In genomic region chr11:65078786-65079342, GRCh38 we compare ENCODE assay signal across 8 cellular contexts. TPM values are rescaled to one million over a fixed set of nuclear protein-coding genes. Genes with fewer than 3 reads are reported as not detected.
A peak's percentile ranks its signal among the peaks of the same experiment; 100 is the strongest.
DNase-seq lines count a peak whose midpoint lies in the region; ATAC-seq and TF ChIP-seq lines count a peak whose summit lies in the region.
"Had no signal": no experiment of that assay in that cellular context is flagged by ENCODE, and none has a peak within 500 bp of the region (broad histone marks: within the 10 kb centered on the region; RNA-seq: fewer than 3 reads in every experiment).

No MANE protein-coding gene starts in this region.

- ATAC-seq in stimulated activated effector memory CD8-positive, alpha-beta T cell treated with anti-CD3 and anti-CD28 coated beads, Interleukin-12 subunit alpha, Interleukin-12 subunit beta, amount 100 ng/mL, for 72 hours, result no peak
- no peak for ATAC-seq in HG02973 (IDR thresholded peaks at IDR 0.05; ENCODE audit: unreplicated experiment)

- intact Hi-C loops in cardiac septum (cut with DNase I), result loop anchor here (10.0 kb wide), 1 partner anchor 234 kb away; the partner anchor contains the start of gene CDC42BPG

- peaks cover 42% of the 10 kb centered on the region for H3K4me1 Mint-ChIP-seq in stimulated activated effector memory CD8-positive, alpha-beta T cell treated with anti-CD3 and anti-CD28 coated beads, Interleukin-12 subunit alpha, Interleukin-12 subunit beta, amount 100 ng/mL, for 72 hours

- H3K9me3 Mint-ChIP-seq in stimulated activated effector memory CD8-positive, alpha-beta T cell treated with anti-CD3 and anti-CD28 coated beads, Interleukin-12 subunit alpha, Interleukin-12 subunit beta, amount 100 ng/mL, for 72 hours, result no peaks in the 10 kb centered on the region

- TF ChIP-seq CTCF in cardiac muscle cell (IDR thresholded peaks at IDR 0.05; ENCODE audit: low read depth, low read length) (no peak), VCaP (conservative IDR thresholded peaks at IDR 0.05) (no peak)

- no peaks in the 10 kb centered on the region for H3K9me3 ChIP-seq in cardiac muscle cell (ENCODE audit: low read depth)

- H3K27ac ChIP-seq in cardiac muscle cell (peak overlapping the region; percentile 1), VCaP (peak overlapping the region; percentile 41)
- H3K27ac ChIP-seq: parathyroid adenoma had no signal

- no peaks in the 10 kb centered on the region for H3K4me1 ChIP-seq in cardiac muscle cell (ENCODE audit: low read depth)
- H3K4me1 ChIP-seq: parathyroid adenoma had no signal

- peak overlapping the region; percentile 74 for H3K27ac Mint-ChIP-seq in stimulated activated effector memory CD8-positive, alpha-beta T cell treated with anti-CD3 and anti-CD28 coated beads, Interleukin-12 subunit alpha, Interleukin-12 subunit beta, amount 100 ng/mL, for 72 hours

- H3K36me3 Mint-ChIP-seq in stimulated activated effector memory CD8-positive, alpha-beta T cell treated with anti-CD3 and anti-CD28 coated beads, Interleukin-12 subunit alpha, Interleukin-12 subunit beta, amount 100 ng/mL, for 72 hours, result peaks cover 84% of the 10 kb centered on the region

- no peaks in the 10 kb centered on the region for H3K27me3 ChIP-seq in cardiac muscle cell

- no peak overlapping the region for H3K4me3 ChIP-seq in cardiac muscle cell

- H3K4me3 Mint-ChIP-seq in stimulated activated effector memory CD8-positive, alpha-beta T cell treated with anti-CD3 and anti-CD28 coated beads, Interleukin-12 subunit alpha, Interleukin-12 subunit beta, amount 100 ng/mL, for 72 hours, result no peak overlapping the region

- no peaks in the 10 kb centered on the region for H3K36me3 ChIP-seq in cardiac muscle cell

- DNase-seq in cardiac muscle cell (ENCODE audit: low read depth in 1 of 2, low spot score in 1 of 2) (no peak), cardiac septum (ENCODE audit: low spot score) (no peak), KG1 (lab: John Stamatoyannopoulos, UW) (no peak)
- no peak for DNase-seq in stimulated activated effector memory CD8-positive, alpha-beta T cell treated with anti-CD3 and anti-CD28 coated beads, Interleukin-12 subunit alpha, Interleukin-12 subunit beta, amount 100 ng/mL, for 72 hours (ENCODE audit: low spot score in 2 of 2)
- DNase-seq: C1 segment of cervical spinal cord had no signal

RNA-seq across cellular contexts. Expression of gene CDCA5, which starts 5.0 kb away (rescaled TPM):
- 14.6 and 18.1 TPM in 2 replicates for total RNA-seq in cardiac muscle cell
- polyA plus RNA-seq in cardiac muscle cell, result 14.2 and 21.7 TPM in 2 replicates
- 1.5 TPM for total RNA-seq in cardiac septum

RNA-seq across cellular contexts. Expression of gene ZFPL1, which starts 5.2 kb away (rescaled TPM):
- total RNA-seq in cardiac muscle cell (56.3 and 68.0 TPM in 2 replicates), cardiac septum (23.5 TPM)
- polyA plus RNA-seq in cardiac muscle cell, result 57.4 and 72.2 TPM in 2 replicates

RNA-seq across cellular contexts. Expression of gene VPS51, which starts 17.1 kb away (rescaled TPM):
- total RNA-seq in cardiac muscle cell (620 and 755 TPM in 2 replicates), cardiac septum (87.1 TPM)
- polyA plus RNA-seq in cardiac muscle cell, result 77.9 and 103 TPM in 2 replicates

RNA-seq across cellular contexts. Expression of gene NAALADL1, which starts 20.5 kb away (rescaled TPM):
- total RNA-seq in cardiac muscle cell (2.3 TPM in 1 of 2 replicates, not detected in the other), cardiac septum (3.5 TPM)
- polyA plus RNA-seq in cardiac muscle cell, result 0.59 and 0.84 TPM in 2 replicates

RNA-seq across cellular contexts. Expression of gene TM7SF2, which starts 32.8 kb away (rescaled TPM):
- total RNA-seq in cardiac muscle cell (186 and 295 TPM in 2 replicates), cardiac septum (50.1 TPM)
- polyA plus RNA-seq in cardiac muscle cell, result 197 and 277 TPM in 2 replicates
